Comparison of ENCODE assay signal across 1 cellular context in genomic region chr4:76607846-76608245, GRCh38.
TF ChIP-seq lines count a peak whose summit lies in the region.

No MANE protein-coding gene starts in this region.

TF ChIP-seq in GM23338, 12 proteins besides CTCF, POLR2A, EP300 and RAD21 (continued from another document):
- no peak for TF ChIP-seq ZNF462 (CRISPR knock-in tag; IDR thresholded peaks at IDR 0.05)
- no peak for TF ChIP-seq POLR2AphosphoS5 (IDR thresholded peaks at IDR 0.05; ENCODE audit: low read depth)
- TF ChIP-seq EZH2 (IDR thresholded peaks at IDR 0.05; ENCODE audit: low read depth, unreplicated experiment) = no peak
- TF ChIP-seq EZH2phosphoT487 (IDR thresholded peaks at IDR 0.05; ENCODE audit: unreplicated experiment) = no peak
